1 cellular context compared by ENCODE assay signal in genomic region chr19:10292789-10293636, GRCh38.
TF ChIP-seq lines count a peak whose summit lies in the region.

No MANE protein-coding gene starts in this region.

TF ChIP-seq in endothelial cell of umbilical vein, 7 proteins besides CTCF, POLR2A, EP300 and RAD21:
- TF ChIP-seq FOS (IDR thresholded peaks at IDR 0.05; ENCODE audit: borderline replicate concordance, insufficient read depth, low read length) (no peak), EZH2 (IDR thresholded peaks at IDR 0.05; ENCODE audit: borderline replicate concordance, low read depth, low read length, severe bottlenecking) (peak; percentile 73)
